In genomic region chr10:103659674-103660363, GRCh38 we compare ENCODE assay signal across 8 cellular contexts.
DNase-seq lines count a peak whose midpoint lies in the region; ATAC-seq lines count a peak whose summit lies in the region.

No MANE protein-coding gene starts in this region.

- peak overlapping the region; percentile 89 for H3K27ac Mint-ChIP-seq in central memory CD8-positive, alpha-beta T cell (ENCODE audit: low read depth)

- H3K9me3 Mint-ChIP-seq in central memory CD8-positive, alpha-beta T cell: no peaks in the 10 kb centered on the region

- intact Hi-C loops in left colon (cut with DNase I, micrococcal nuclease): no loop called here

- ATAC-seq in GM19395 (IDR thresholded peaks at IDR 0.05; ENCODE audit: unreplicated experiment): peak; percentile 82
- peak; percentile 64 for ATAC-seq in HG03575 (IDR thresholded peaks at IDR 0.05; ENCODE audit: extremely low read depth, insufficient number of reproducible peaks, low FRiP score, unreplicated experiment)
- ATAC-seq in central memory CD8-positive, alpha-beta T cell (replicated peaks; ENCODE audit: extremely low read depth, poor library complexity, severe bottlenecking): peak; percentile 82
- peak; percentile 49 for ATAC-seq in left colon

- peak; percentile 85 for DNase-seq in COLO829 (ENCODE audit: low spot score)
- peak in 3 of 4 experiments; percentile 10 to 20 (median 11) for DNase-seq in activated CD4-positive, CD25-positive, alpha-beta regulatory T cell (lab: John Stamatoyannopoulos, UW)
- DNase-seq in central memory CD8-positive, alpha-beta T cell (ENCODE audit: low spot score in 2 of 2): peak in 1 of 2 donors; percentile 28
- DNase-seq in left colon: peak in 1 of 2 donors; percentile 68
- DNase-seq in stimulated activated CD4-positive, alpha-beta T cell treated with anti-CD3 and anti-CD28 coated beads, Interleukin-4, amount 100 ng/mL, for 1 hour: peak; percentile 39
- DNase-seq in NCI-H1105 (lab: John Stamatoyannopoulos, UW): no peak

- peaks cover 19% of the 10 kb centered on the region for H3K4me1 Mint-ChIP-seq in central memory CD8-positive, alpha-beta T cell

- peak overlapping the region; percentile 85 for H3K4me3 Mint-ChIP-seq in central memory CD8-positive, alpha-beta T cell

- H3K36me3 Mint-ChIP-seq in central memory CD8-positive, alpha-beta T cell (ENCODE audit: insufficient read depth): peaks cover 18% of the 10 kb centered on the region

- no peaks in the 10 kb centered on the region for H3K27me3 Mint-ChIP-seq in central memory CD8-positive, alpha-beta T cell
